In genomic region chr20:29443819-29444218, GRCh38 we compare ENCODE assay signal across 12 cellular contexts.
A peak's percentile ranks its signal among the peaks of the same experiment; 100 is the strongest.
DNase-seq lines count a peak whose midpoint lies in the region; ATAC-seq, FAIRE-seq and TF ChIP-seq lines count a peak whose summit lies in the region.
"Had no signal": no experiment of that assay in that cellular context is flagged by ENCODE, and none has a peak within 500 bp of the region (broad histone marks: within the 10 kb centered on the region; RNA-seq: fewer than 3 reads in every experiment).

No MANE protein-coding gene starts in this region.

- no peaks in the 10 kb centered on the region for H3K4me1 ChIP-seq in foreskin keratinocyte

- H3K4me3 Mint-ChIP-seq in activated CD4-positive, alpha-beta T cell treated with anti-CD3 and anti-CD28 coated beads, Interleukin-2, amount 10 ng/mL, durations not matched to agents 7 days and 5 days, result no peak overlapping the region
- H3K4me3 Mint-ChIP-seq: brain; T-helper 1 cell treated with Interleukin-12 subunit alpha and Interleukin-12 subunit beta and Interleukin-4 antibody, amounts not matched to agents 30 μg/mL and 1 μg/mL, for 36 hours had no signal

- H3K9me3 Mint-ChIP-seq in activated CD4-positive, alpha-beta T cell treated with anti-CD3 and anti-CD28 coated beads, Interleukin-2, amount 10 ng/mL, durations not matched to agents 7 days and 5 days, result peaks cover 3% of the 10 kb centered on the region

- ATAC-seq in GM21447 (IDR thresholded peaks at IDR 0.05; ENCODE audit: unreplicated experiment), result peak; percentile 87
- ATAC-seq in HG03565 (IDR thresholded peaks at IDR 0.05; ENCODE audit: unreplicated experiment), result peak; percentile 51
- ATAC-seq in foreskin keratinocyte, result peak; percentile 50

- CTCF ChIA-PET in activated CD4-positive, alpha-beta T cell treated with anti-CD3 and anti-CD28 coated beads, Interleukin-2, amount 10 ng/mL, durations not matched to agents 7 days and 5 days (lab: Charles Lee), result no interaction called here

- peaks cover 2% of the 10 kb centered on the region for H3K4me1 Mint-ChIP-seq in activated CD4-positive, alpha-beta T cell treated with anti-CD3 and anti-CD28 coated beads, Interleukin-2, amount 10 ng/mL, durations not matched to agents 7 days and 5 days
- H3K4me1 Mint-ChIP-seq: brain had no signal

- DNase-seq in activated CD4-positive, alpha-beta T cell treated with anti-CD3 and anti-CD28 coated beads for 48 hours, result peak; percentile 36
- no peak for DNase-seq in activated CD4-positive, alpha-beta T cell treated with anti-CD3 and anti-CD28 coated beads, Interleukin-2, amount 10 ng/mL, durations not matched to agents 7 days and 5 days
- DNase-seq in foreskin keratinocyte (peak in 1 of 2 donors; percentile 38), D721Med (ENCODE audit: insufficient read length, low spot score) (no peak), SHP77 (lab: John Stamatoyannopoulos, UW) (no peak), DMS53 (lab: John Stamatoyannopoulos, UW) (no peak)
- DNase-seq: DMS153 had no signal

- H3K27me3 Mint-ChIP-seq in activated CD4-positive, alpha-beta T cell treated with anti-CD3 and anti-CD28 coated beads, Interleukin-2, amount 10 ng/mL, durations not matched to agents 7 days and 5 days, result no peaks in the 10 kb centered on the region
- H3K27me3 Mint-ChIP-seq: brain had no signal

- H3K36me3 Mint-ChIP-seq in activated CD4-positive, alpha-beta T cell treated with anti-CD3 and anti-CD28 coated beads, Interleukin-2, amount 10 ng/mL, durations not matched to agents 7 days and 5 days (ENCODE audit: low read depth), result no peaks in the 10 kb centered on the region
- H3K36me3 Mint-ChIP-seq: brain had no signal

- POLR2A ChIA-PET in activated CD4-positive, alpha-beta T cell treated with anti-CD3 and anti-CD28 coated beads, Interleukin-2, amount 10 ng/mL, durations not matched to agents 7 days and 5 days (lab: Charles Lee), result no interaction called here

- no peak for TF ChIP-seq CTCF in foreskin keratinocyte (conservative IDR thresholded peaks at IDR 0.05)
- TF ChIP-seq CTCF in D721Med (IDR thresholded peaks at IDR 0.05; ENCODE audit: insufficient read depth, missing control alignments), result no peak

- no peaks in the 10 kb centered on the region for H3K27me3 ChIP-seq in foreskin keratinocyte

- no peak for FAIRE-seq in D721Med (lab: Jason Lieb, UNC)
- FAIRE-seq: endometrium had no signal

- no peak overlapping the region for H3K27ac ChIP-seq in foreskin keratinocyte

- no peak overlapping the region for H3K27ac Mint-ChIP-seq in activated CD4-positive, alpha-beta T cell treated with anti-CD3 and anti-CD28 coated beads, Interleukin-2, amount 10 ng/mL, durations not matched to agents 7 days and 5 days
- H3K27ac Mint-ChIP-seq: brain; T-helper 1 cell treated with Interleukin-12 subunit alpha and Interleukin-12 subunit beta and Interleukin-4 antibody, amounts not matched to agents 30 μg/mL and 1 μg/mL, for 36 hours had no signal
